1 cellular context compared by ENCODE assay signal in genomic region chr11:96390403-96390830, GRCh38.
TF ChIP-seq lines count a peak whose summit lies in the region.

No MANE protein-coding gene starts in this region.

TF ChIP-seq in GM23338, 12 proteins besides CTCF, POLR2A, EP300 and RAD21 (continued from another document):
- TF ChIP-seq ZNF462 (CRISPR knock-in tag; IDR thresholded peaks at IDR 0.05) (no peak), CREB1 (CRISPR knock-in tag; IDR thresholded peaks at IDR 0.05; ENCODE audit: low read depth) (no peak), EZH2 (IDR thresholded peaks at IDR 0.05; ENCODE audit: low read depth, unreplicated experiment) (no peak), STAT1 (IDR thresholded peaks at IDR 0.05; ENCODE audit: unreplicated experiment) (no peak), POLR2AphosphoS5 (IDR thresholded peaks at IDR 0.05; ENCODE audit: low read depth) (no peak), ZNF114 (CRISPR knock-in tag; IDR thresholded peaks at IDR 0.05) (no peak), JUNB (IDR thresholded peaks at IDR 0.05; ENCODE audit: unreplicated experiment) (no peak), ZNF331 (CRISPR knock-in tag; IDR thresholded peaks at IDR 0.05; ENCODE audit: low read depth) (no peak), EZH2phosphoT487 (IDR thresholded peaks at IDR 0.05; ENCODE audit: unreplicated experiment) (no peak)
